In genomic region chr6:23413327-23414203, GRCh38 we compare ENCODE assay signal across 1 cellular context.
A peak's percentile ranks its signal among the peaks of the same experiment; 100 is the strongest.
TF ChIP-seq lines count a peak whose summit lies in the region.

No MANE protein-coding gene starts in this region.

TF ChIP-seq in GM12878, 131 proteins besides CTCF, POLR2A, EP300 and RAD21:
- TF ChIP-seq SUPT20H (IDR thresholded peaks at IDR 0.05; ENCODE audit: borderline replicate concordance, control insufficient read depth, low read depth, low read length) (no peak), IKZF1 (conservative IDR thresholded peaks at IDR 0.05) (0 out of 2 replicates have a peak, but pooled peaks have one; percentile 17), CHD1 (IDR thresholded peaks at IDR 0.05; ENCODE audit: low read depth, low read length) (no peak), IKZF2 (IDR thresholded peaks at IDR 0.05) (0 out of 4 replicates have a peak, but pooled peaks have one; percentile 36 to 44), ZNF217 (IDR thresholded peaks at IDR 0.05) (0 out of 2 replicates have a peak, but pooled peaks have one; percentile 25), KLF5 (IDR thresholded peaks at IDR 0.05; ENCODE audit: partially characterized antibody) (no peak)
